Comparison of ENCODE assay signal across 20 cellular contexts in the genomic region with DNA sequence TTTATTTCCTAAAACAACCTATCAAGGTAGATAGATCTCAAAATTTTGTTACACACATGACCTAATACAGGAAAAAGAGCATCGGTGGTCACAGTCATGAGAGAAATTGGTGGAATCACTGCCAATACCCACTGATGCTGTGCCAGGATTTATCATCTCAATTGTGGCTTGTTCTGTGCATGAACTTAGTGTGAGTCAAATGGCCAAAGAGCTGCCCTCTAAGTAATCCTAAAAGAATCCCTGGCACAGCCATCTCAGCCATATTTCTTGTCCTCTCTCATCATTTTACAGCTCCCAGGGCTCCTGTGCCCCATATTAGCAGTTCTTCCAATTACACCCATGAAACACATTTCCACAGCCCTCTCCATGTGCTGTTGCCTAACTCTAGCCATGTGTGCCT. TPM values are rescaled to one million over a fixed set of nuclear protein-coding genes. Genes with fewer than 3 reads are reported as not detected.
"Had no signal": no experiment of that assay in that cellular context is flagged by ENCODE, and none has a peak within 500 bp of the region (broad histone marks: within the 10 kb centered on the region; RNA-seq: fewer than 3 reads in every experiment).

No MANE protein-coding gene starts in this region.

- H3K4me1 Mint-ChIP-seq: activated CD8-positive, alpha-beta memory T cell treated with anti-CD3 and anti-CD28 coated beads, Interleukin-2, amount 10 ng/mL, durations not matched to agents 7 days and 5 days; stimulated activated naive CD8-positive, alpha-beta T cell treated with anti-CD3 and anti-CD28 coated beads, Interleukin-15, amount 100 ng/mL, for 72 hours had no signal

- H3K4me3 Mint-ChIP-seq: activated CD8-positive, alpha-beta memory T cell treated with anti-CD3 and anti-CD28 coated beads, Interleukin-2, amount 10 ng/mL, durations not matched to agents 7 days and 5 days; activated T-cell treated with anti-CD3 and anti-CD28 coated beads, Interleukin-2, amount 50 U/mL, for 24 hours; stimulated activated naive CD8-positive, alpha-beta T cell treated with anti-CD3 and anti-CD28 coated beads, Interleukin-15, amount 100 ng/mL, for 72 hours had no signal

- ATAC-seq: activated CD8-positive, alpha-beta memory T cell treated with anti-CD3 and anti-CD28 coated beads, Interleukin-2, amount 10 ng/mL, durations not matched to agents 7 days and 5 days; activated naive CD4-positive, alpha-beta T cell treated with anti-CD3 and anti-CD28 coated beads, Interleukin-2, amount 50 U/mL, for 72 hours; heart right ventricle; stimulated activated naive CD8-positive, alpha-beta T cell treated with anti-CD3 and anti-CD28 coated beads, Interleukin-15, amount 100 ng/mL, for 72 hours had no signal

- DNase-seq: activated CD4-positive, alpha-beta T cell treated with anti-CD3 and anti-CD28 coated beads, Interleukin-2, amount 50 U/mL, for 48 hours; activated CD4-positive, CD25-positive, alpha-beta regulatory T cell treated with anti-CD3 and anti-CD28 coated beads, Interleukin-2, amount 50 U/mL, for 72 hours; activated CD8-positive, alpha-beta memory T cell treated with anti-CD3 and anti-CD28 coated beads, Interleukin-2, amount 10 ng/mL, durations not matched to agents 7 days and 5 days; activated effector memory CD4-positive, alpha-beta T cell treated with anti-CD3 and anti-CD28 coated beads, Interleukin-2, amount 50 U/mL, for 16 hours; activated T-cell treated with anti-CD3 and anti-CD28 coated beads, Interleukin-2, amount 50 U/mL, for 24 hours; amygdala; dorsolateral prefrontal cortex; heart right ventricle; islet precursor cell; stimulated activated CD4-positive, alpha-beta T cell treated with anti-CD3 and anti-CD28 coated beads, Interleukin-4, amount 100 ng/mL, for 24 hours; stimulated activated naive CD8-positive, alpha-beta T cell treated with anti-CD3 and anti-CD28 coated beads, Interleukin-15, amount 100 ng/mL, for 72 hours; T-helper 2 cell had no signal

- H3K9me3 ChIP-seq: heart right ventricle had no signal

- H3K4me1 ChIP-seq: heart right ventricle had no signal

- H3K27ac Mint-ChIP-seq: activated CD8-positive, alpha-beta memory T cell treated with anti-CD3 and anti-CD28 coated beads, Interleukin-2, amount 10 ng/mL, durations not matched to agents 7 days and 5 days; activated naive CD4-positive, alpha-beta T cell treated with anti-CD3 and anti-CD28 coated beads, Interleukin-2, amount 50 U/mL, for 72 hours; activated T-cell treated with anti-CD3 and anti-CD28 coated beads, Interleukin-2, amount 50 U/mL, for 24 hours; stimulated activated naive CD8-positive, alpha-beta T cell treated with anti-CD3 and anti-CD28 coated beads, Interleukin-15, amount 100 ng/mL, for 72 hours had no signal

- H3K36me3 ChIP-seq: heart right ventricle had no signal

- H3K36me3 Mint-ChIP-seq: activated CD8-positive, alpha-beta memory T cell treated with anti-CD3 and anti-CD28 coated beads, Interleukin-2, amount 10 ng/mL, durations not matched to agents 7 days and 5 days; activated naive CD4-positive, alpha-beta T cell treated with anti-CD3 and anti-CD28 coated beads, Interleukin-2, amount 50 U/mL, for 72 hours had no signal

- H3K4me3 ChIP-seq: dorsolateral prefrontal cortex, heart right ventricle had no signal

- H3K27ac ChIP-seq: dorsolateral prefrontal cortex, heart right ventricle had no signal

- H3K9me3 Mint-ChIP-seq: activated naive CD4-positive, alpha-beta T cell treated with anti-CD3 and anti-CD28 coated beads, Interleukin-2, amount 50 U/mL, for 72 hours; activated T-cell treated with anti-CD3 and anti-CD28 coated beads, Interleukin-2, amount 50 U/mL, for 24 hours; stimulated activated naive CD8-positive, alpha-beta T cell treated with anti-CD3 and anti-CD28 coated beads, Interleukin-15, amount 100 ng/mL, for 72 hours had no signal

RNA-seq across cellular contexts. Expression of a gene that starts 6.1 kb away (rescaled TPM):
- total RNA-seq: activated CD8-positive, alpha-beta memory T cell treated with anti-CD3 and anti-CD28 coated beads, Interleukin-2, amount 10 ng/mL, durations not matched to agents 7 days and 5 days; activated naive CD4-positive, alpha-beta T cell treated with anti-CD3 and anti-CD28 coated beads, Interleukin-2, amount 50 U/mL, for 72 hours; dorsolateral prefrontal cortex; frontal cortex; heart right ventricle; liver; osteocyte; urinary bladder had no signal
- polyA plus RNA-seq: esophagus, heart right ventricle, liver, neural cell, thymus, urinary bladder had no signal

RNA-seq across cellular contexts. Expression of a gene that starts 30.9 kb away (rescaled TPM):
- total RNA-seq: activated CD8-positive, alpha-beta memory T cell treated with anti-CD3 and anti-CD28 coated beads, Interleukin-2, amount 10 ng/mL, durations not matched to agents 7 days and 5 days; activated naive CD4-positive, alpha-beta T cell treated with anti-CD3 and anti-CD28 coated beads, Interleukin-2, amount 50 U/mL, for 72 hours; frontal cortex; heart right ventricle; osteocyte; urinary bladder had no signal
- polyA plus RNA-seq: heart right ventricle, neural cell had no signal
